8 cellular contexts compared by ENCODE assay signal in genomic region chr14:103561381-103562134, GRCh38. TPM values are rescaled to one million over a fixed set of nuclear protein-coding genes. Genes with fewer than 3 reads are reported as not detected.
A peak's percentile ranks its signal among the peaks of the same experiment; 100 is the strongest.
DNase-seq lines count a peak whose midpoint lies in the region; ATAC-seq and TF ChIP-seq lines count a peak whose summit lies in the region.

No MANE protein-coding gene starts in this region.

- H3K4me1 ChIP-seq in DND-41 (ENCODE audit: insufficient read depth, low read length) (peaks cover 44% of the 10 kb centered on the region), upper lobe of right lung (peaks cover 65% of the 10 kb centered on the region)

- peaks cover 22% of the 10 kb centered on the region for H3K36me3 Mint-ChIP-seq in natural killer cell treated with Interleukin-12 subunit alpha and Interleukin-12 subunit beta and Interleukin-15 and Interleukin-18, amount 100 ng/mL, for 72 hours

- H3K4me3 ChIP-seq in DND-41 (ENCODE audit: low read depth in 1 of 2, low read length in 2 of 2) (peak overlapping the region; percentile 92 to 98), upper lobe of right lung (peak overlapping the region; percentile 87)
- H3K4me3 ChIP-seq in Jurkat, Clone E6-1 (ENCODE audit: low read length) = peak overlapping the region; percentile 90

- intact Hi-C loops in upper lobe of right lung (cut with DNase I) = no loop called here

- H3K9me3 ChIP-seq in DND-41 (ENCODE audit: insufficient read depth, low read length, severe bottlenecking) = no peaks in the 10 kb centered on the region
- H3K9me3 ChIP-seq in upper lobe of right lung = no peaks in the 10 kb centered on the region

- H3K4me1 Mint-ChIP-seq in natural killer cell treated with Interleukin-12 subunit alpha and Interleukin-12 subunit beta and Interleukin-15 and Interleukin-18, amount 100 ng/mL, for 72 hours (ENCODE audit: low read depth in 2 of 2) = peaks cover 41% of the 10 kb centered on the region in 2 donors

- H3K27me3 Mint-ChIP-seq in natural killer cell treated with Interleukin-12 subunit alpha and Interleukin-12 subunit beta and Interleukin-15 and Interleukin-18, amount 100 ng/mL, for 72 hours = no peaks in the 10 kb centered on the region

- peaks cover 94% of the 10 kb centered on the region for H3K79me2 ChIP-seq in DND-41 (ENCODE audit: insufficient read depth, low read length)

- H3K27ac Mint-ChIP-seq in natural killer cell treated with Interleukin-12 subunit alpha and Interleukin-12 subunit beta and Interleukin-15 and Interleukin-18, amount 100 ng/mL, for 72 hours = peak overlapping the region; percentile 92 to 96

- H3K27me3 ChIP-seq in DND-41 (ENCODE audit: insufficient read depth, low read length, poor library complexity) (no peaks in the 10 kb centered on the region), upper lobe of right lung (no peaks in the 10 kb centered on the region)

- peaks cover 53% of the 10 kb centered on the region for H4K20me1 ChIP-seq in DND-41 (ENCODE audit: insufficient read depth, low read length)

- TF ChIP-seq CTCF in DND-41 (IDR thresholded peaks at IDR 0.05; ENCODE audit: borderline replicate concordance, extremely low read depth, low read length, poor library complexity, severe bottlenecking) = no peak
- no peak for TF ChIP-seq CTCF in VCaP (conservative IDR thresholded peaks at IDR 0.05)
- TF ChIP-seq CTCF in upper lobe of right lung (IDR thresholded peaks at IDR 0.05) = no peak

- H3K4me2 ChIP-seq in DND-41 (ENCODE audit: insufficient read depth, low read length) = peak overlapping the region; percentile 93

- peaks cover 37% of the 10 kb centered on the region for H3K36me3 ChIP-seq in DND-41 (ENCODE audit: insufficient read depth, low read length)
- H3K36me3 ChIP-seq in upper lobe of right lung = peaks cover 36% of the 10 kb centered on the region

- H3K4me3 Mint-ChIP-seq in natural killer cell treated with Interleukin-12 subunit alpha and Interleukin-12 subunit beta and Interleukin-15 and Interleukin-18, amount 100 ng/mL, for 72 hours = peak overlapping the region; percentile 99

- H3K9ac ChIP-seq in DND-41 (ENCODE audit: low read depth, low read length) = peak overlapping the region; percentile 89

- ATAC-seq in DND-41 (ENCODE audit: insufficient read depth, low read depth) (peak; percentile 41), GM21526 (IDR thresholded peaks at IDR 0.05; ENCODE audit: low FRiP score, unreplicated experiment) (peak; percentile 10), upper lobe of right lung (peak; percentile 43)
- peak; percentile 50 to 59 for ATAC-seq in natural killer cell treated with Interleukin-12 subunit alpha and Interleukin-12 subunit beta and Interleukin-15 and Interleukin-18, amount 100 ng/mL, for 72 hours

- peak; percentile 41 for DNase-seq in DND-41
- DNase-seq in Jurkat, Clone E6-1 (ENCODE audit: low read depth, low spot score) = peak; percentile 26
- no peak for DNase-seq in epithelial cell of prostate (ENCODE audit: low read depth, low spot score)
- DNase-seq in natural killer cell treated with Interleukin-12 subunit alpha and Interleukin-12 subunit beta and Interleukin-15 and Interleukin-18, amount 100 ng/mL, for 72 hours (ENCODE audit: low spot score) = no peak
- DNase-seq in upper lobe of right lung = peak; percentile 76
- no peak for DNase-seq in cortex of kidney (lab: John Stamatoyannopoulos, UW)

- H3K27ac ChIP-seq in DND-41 (ENCODE audit: low read length) (peak overlapping the region; percentile 88), VCaP (peak overlapping the region; percentile 98), epithelial cell of prostate (peak overlapping the region; percentile 98), upper lobe of right lung (peak overlapping the region; percentile 97)

- peak overlapping the region; percentile 93 for H2AFZ ChIP-seq in DND-41 (ENCODE audit: low read depth, low read length)

- H3K9me3 Mint-ChIP-seq in natural killer cell treated with Interleukin-12 subunit alpha and Interleukin-12 subunit beta and Interleukin-15 and Interleukin-18, amount 100 ng/mL, for 72 hours = no peaks in the 10 kb centered on the region

RNA-seq across cellular contexts. Expression of gene BAG5, which starts 0.9 kb away (rescaled TPM):
- 25.5 TPM for polyA plus RNA-seq in Jurkat, Clone E6-1 (2012; ENCODE audit: insufficient read depth, insufficient read length)
- 10 to 100 TPM; 27.4 to 29.6 TPM for total RNA-seq in natural killer cell treated with Interleukin-12 subunit alpha and Interleukin-12 subunit beta and Interleukin-15 and Interleukin-18, amount 100 ng/mL, for 72 hours
- 33.0 TPM for total RNA-seq in upper lobe of right lung

RNA-seq across cellular contexts. Expression of gene COA8, which starts 1.2 kb away (rescaled TPM):
- 23.9 TPM for polyA plus RNA-seq in Jurkat, Clone E6-1 (2012; ENCODE audit: insufficient read depth, insufficient read length)
- total RNA-seq in natural killer cell treated with Interleukin-12 subunit alpha and Interleukin-12 subunit beta and Interleukin-15 and Interleukin-18, amount 100 ng/mL, for 72 hours = 10 to 100 TPM; 35.8 to 38.3 TPM
- 29.7 TPM for total RNA-seq in upper lobe of right lung

RNA-seq across cellular contexts. Expression of gene TRMT61A, which starts 32.6 kb away (rescaled TPM):
- 12.1 TPM for polyA plus RNA-seq in Jurkat, Clone E6-1 (2012; ENCODE audit: insufficient read depth, insufficient read length)
- total RNA-seq in natural killer cell treated with Interleukin-12 subunit alpha and Interleukin-12 subunit beta and Interleukin-15 and Interleukin-18, amount 100 ng/mL, for 72 hours = 10 to 100 TPM; 13.2 to 29.7 TPM
- total RNA-seq in upper lobe of right lung = 11.6 TPM

RNA-seq across cellular contexts. Expression of gene CKB, which starts 38.9 kb away (rescaled TPM):
- 89.9 TPM for polyA plus RNA-seq in Jurkat, Clone E6-1 (2012; ENCODE audit: insufficient read depth, insufficient read length)
- total RNA-seq in natural killer cell treated with Interleukin-12 subunit alpha and Interleukin-12 subunit beta and Interleukin-15 and Interleukin-18, amount 100 ng/mL, for 72 hours = 1 to 10 TPM; 3.0 to 4.6 TPM
- total RNA-seq in upper lobe of right lung = 148 TPM

Comparison
In these comparisons a context has a peak if more than half of its experiments do, and no peak if none do; other contexts are left out.
1. DNase-seq: peak in DND-41 (single experiment), Jurkat, Clone E6-1 (single experiment) and upper lobe of right lung (single experiment); none in epithelial cell of prostate (single experiment), natural killer cell treated with Interleukin-12 subunit alpha and Interleukin-12 subunit beta and Interleukin-15 and Interleukin-18, amount 100 ng/mL, for 72 hours (single experiment) and cortex of kidney (single experiment).
2. Peak in every context shown above with its lines, with median percentiles within 50 percentile points of each other: ATAC-seq, H3K27ac ChIP-seq and H3K4me3 ChIP-seq.